31 cellular contexts compared by ENCODE assay signal in genomic region chr11:43285826-43286225, GRCh38.
"Had no signal": no experiment of that assay in that cellular context is flagged by ENCODE, and none has a peak within 500 bp of the region (broad histone marks: within the 10 kb centered on the region; RNA-seq: fewer than 3 reads in every experiment).

No MANE protein-coding gene starts in this region.

- H3K9me3 Mint-ChIP-seq: mesothelial cell of epicardium, nephron progenitor cell, neural progenitor cell had no signal

- H3K36me3 Mint-ChIP-seq: mesothelial cell of epicardium; naive B cell; natural killer cell; neural progenitor cell; stimulated activated naive B cell treated with anti-CD40 and anti-IgM and Interleukin-4, amounts not matched to agents 10 μg/mL and 1 μg/mL and 100 μg/mL, for 72 hours had no signal

- H3K9ac ChIP-seq: neural progenitor cell had no signal

- DNase-seq: hippocampal formation; kidney glomerular epithelial cell; left colon; left lung; lower lobe of right lung; mammary epithelial cell; mesenchymal stem cell; naive B cell; natural killer cell; nephron progenitor cell; occipital lobe; retina; right cardiac atrium; stimulated activated CD4-positive, alpha-beta T cell treated with anti-CD3 and anti-CD28 coated beads, Interleukin-12 subunit alpha, Interleukin-12 subunit beta, amount 100 ng/mL, for 4 hours; stimulated activated CD4-positive, alpha-beta T cell treated with anti-CD3 and anti-CD28 coated beads, Interleukin-15, amount 100 ng/mL, for 24 hours; stimulated activated CD4-positive, alpha-beta T cell treated with anti-CD3 and anti-CD28 coated beads, Interleukin-2, amount 100 ng/mL, for 24 hours; stimulated activated CD4-positive, alpha-beta T cell treated with anti-CD3 and anti-CD28 coated beads, Interleukin-4, amount 100 ng/mL, for 1 hour; stimulated activated naive B cell treated with anti-CD40 and anti-IgM and Interleukin-4, amounts not matched to agents 10 μg/mL and 1 μg/mL and 100 μg/mL, for 72 hours; stimulated activated naive CD8-positive, alpha-beta T cell treated with anti-CD3 and anti-CD28 coated beads, Interleukin-15, Interleukin-2, amounts not matched to agents 100 U/mL and 50 U/mL, for 24 hours; stomach; testis; thyroid gland; transverse colon; upper lobe of left lung had no signal

- H3K27me3 ChIP-seq: neural progenitor cell, testis, thyroid gland, upper lobe of left lung, vagina had no signal

- H3K4me3 ChIP-seq: left lung, lower lobe of right lung, neural progenitor cell, skin epidermis, stomach, testis, thyroid gland, transverse colon, upper lobe of left lung, vagina had no signal

- FAIRE-seq: keratinocyte had no signal

- H3K4me1 ChIP-seq: left lung, lower lobe of right lung, neural progenitor cell, thyroid gland, transverse colon, vagina had no signal

- H3K27ac ChIP-seq: left lung, lower lobe of right lung, neural progenitor cell, neutrophil, skin epidermis, stomach, testis, thyroid gland, transverse colon, upper lobe of left lung, vagina had no signal

- H3K4me3 Mint-ChIP-seq: mesothelial cell of epicardium; naive B cell; natural killer cell; nephron progenitor cell; neural progenitor cell; stimulated activated naive B cell treated with anti-CD40 and anti-IgM and Interleukin-4, amounts not matched to agents 10 μg/mL and 1 μg/mL and 100 μg/mL, for 72 hours had no signal

- H3K9me3 ChIP-seq: left lung, lower lobe of right lung, neutrophil, stomach, testis, thyroid gland, transverse colon, upper lobe of left lung, vagina had no signal

- H3K4me1 Mint-ChIP-seq: mesothelial cell of epicardium; natural killer cell; nephron progenitor cell; stimulated activated naive B cell treated with anti-CD40 and anti-IgM and Interleukin-4, amounts not matched to agents 10 μg/mL and 1 μg/mL and 100 μg/mL, for 72 hours had no signal

- H3K27ac Mint-ChIP-seq: mesothelial cell of epicardium; naive B cell; natural killer cell; nephron progenitor cell; neural progenitor cell; progenitor cell of endocrine pancreas; stimulated activated naive B cell treated with anti-CD40 and anti-IgM and Interleukin-4, amounts not matched to agents 10 μg/mL and 1 μg/mL and 100 μg/mL, for 72 hours had no signal

- H3K36me3 ChIP-seq: left lung, lower lobe of right lung, neural progenitor cell, neutrophil, stomach, thyroid gland, transverse colon, upper lobe of left lung, vagina had no signal
